ENCODE assay signal across 8 cellular contexts in the genomic region with DNA sequence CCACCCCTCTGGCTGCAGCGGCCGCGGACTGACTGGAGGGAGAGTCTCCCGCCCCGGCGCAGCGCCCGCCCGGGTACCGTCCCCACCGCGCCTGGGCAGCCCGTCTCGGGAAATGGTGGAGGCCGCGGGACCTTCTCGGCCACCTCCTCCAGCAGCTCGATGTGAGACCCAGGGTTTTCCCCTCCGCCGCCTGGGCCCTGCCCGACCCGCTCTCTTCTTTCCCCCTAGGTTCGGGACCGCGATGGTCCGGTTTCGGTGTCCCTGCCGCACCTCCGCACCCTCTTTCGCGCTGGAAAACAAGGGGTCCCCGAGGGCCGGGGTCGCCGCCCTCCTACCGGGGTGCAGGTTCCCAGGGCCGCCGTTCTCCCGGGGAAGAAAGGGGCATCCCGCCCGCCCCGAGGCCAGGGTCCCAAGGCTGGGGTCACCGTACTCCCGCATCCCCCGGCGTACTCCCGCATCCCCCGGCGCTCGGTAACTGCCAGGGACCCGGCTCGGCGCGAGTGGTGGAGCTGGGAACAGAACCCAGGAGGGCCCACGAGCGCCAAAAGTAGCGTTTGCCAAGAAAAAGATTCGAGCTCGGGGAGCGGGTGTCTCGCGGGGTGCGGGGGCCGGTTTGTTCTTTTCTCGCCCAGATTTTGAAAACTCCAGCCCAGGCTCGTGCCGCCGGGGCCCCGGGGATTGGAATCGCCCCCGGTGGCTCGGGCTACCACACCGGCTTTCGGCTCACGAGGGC. TPM values are rescaled to one million over a fixed set of nuclear protein-coding genes. Genes with fewer than 3 reads are reported as not detected.
DNase-seq lines count a peak whose midpoint lies in the region; ATAC-seq lines count a peak whose summit lies in the region.

No MANE protein-coding gene starts in this region.

- peak overlapping the region; percentile 45 for H3K27ac Mint-ChIP-seq in T-helper 1 cell treated with Interleukin-12 subunit alpha and Interleukin-12 subunit beta and Interleukin-4 antibody, amounts not matched to agents 30 μg/mL and 1 μg/mL, for 36 hours
- H3K27ac Mint-ChIP-seq in activated naive CD8-positive, alpha-beta T cell treated with anti-CD3 and anti-CD28 coated beads for 36 hours: no peak overlapping the region

- H3K4me3 Mint-ChIP-seq in T-helper 1 cell treated with Interleukin-12 subunit alpha and Interleukin-12 subunit beta and Interleukin-4 antibody, amounts not matched to agents 30 μg/mL and 1 μg/mL, for 36 hours: peak overlapping the region; percentile 25
- H3K4me3 Mint-ChIP-seq in activated naive CD8-positive, alpha-beta T cell treated with anti-CD3 and anti-CD28 coated beads for 36 hours: peak overlapping the region; percentile 50

- H3K4me3 ChIP-seq in right cardiac atrium (ENCODE audit: low read length): peak overlapping the region; percentile 96

- H3K27me3 Mint-ChIP-seq in T-helper 1 cell treated with Interleukin-12 subunit alpha and Interleukin-12 subunit beta and Interleukin-4 antibody, amounts not matched to agents 30 μg/mL and 1 μg/mL, for 36 hours (ENCODE audit: low read depth): peaks cover 76% of the 10 kb centered on the region
- peaks cover 87% of the 10 kb centered on the region for H3K27me3 Mint-ChIP-seq in activated naive CD8-positive, alpha-beta T cell treated with anti-CD3 and anti-CD28 coated beads for 36 hours

- DNase-seq in T-helper 1 cell (no peak), right cardiac atrium (peak in 2 of 3 donors; percentile 77), sciatic nerve (ENCODE audit: low spot score) (peak; percentile 72), NCI-H2029 treated with DMSO at 0.1 percent for 48 hours (lab: John Stamatoyannopoulos, UW) (no peak), SK-N-DZ (ENCODE audit: low spot score) (no peak), SIG-M5 (lab: John Stamatoyannopoulos, UW) (no peak)
- DNase-seq in activated naive CD8-positive, alpha-beta T cell treated with anti-CD3 and anti-CD28 coated beads for 36 hours: no peak

- H3K27me3 ChIP-seq in right cardiac atrium (ENCODE audit: control insufficient read depth, insufficient read depth): no peaks in the 10 kb centered on the region

- H3K4me1 ChIP-seq in right cardiac atrium (ENCODE audit: control insufficient read depth, insufficient read depth, low read length): peaks cover 5% of the 10 kb centered on the region

- no peaks in the 10 kb centered on the region for H3K9me3 Mint-ChIP-seq in T-helper 1 cell treated with Interleukin-12 subunit alpha and Interleukin-12 subunit beta and Interleukin-4 antibody, amounts not matched to agents 30 μg/mL and 1 μg/mL, for 36 hours
- no peaks in the 10 kb centered on the region for H3K9me3 Mint-ChIP-seq in activated naive CD8-positive, alpha-beta T cell treated with anti-CD3 and anti-CD28 coated beads for 36 hours

- ATAC-seq in right cardiac atrium: peak; percentile 2
- ATAC-seq in sciatic nerve: no peak

- H3K9me3 ChIP-seq in right cardiac atrium (ENCODE audit: control insufficient read depth, low read length): no peaks in the 10 kb centered on the region

- peaks cover 13% of the 10 kb centered on the region for H3K4me1 Mint-ChIP-seq in T-helper 1 cell treated with Interleukin-12 subunit alpha and Interleukin-12 subunit beta and Interleukin-4 antibody, amounts not matched to agents 30 μg/mL and 1 μg/mL, for 36 hours (ENCODE audit: low read depth)
- peaks cover 17% of the 10 kb centered on the region for H3K4me1 Mint-ChIP-seq in activated naive CD8-positive, alpha-beta T cell treated with anti-CD3 and anti-CD28 coated beads for 36 hours

- under 1% methylated on average over 75 of the region's 75 CpGs for WGBS in right cardiac atrium

- peak overlapping the region; percentile 94 for H3K27ac ChIP-seq in right cardiac atrium (ENCODE audit: low read length)

- intact Hi-C loops in right cardiac atrium (cut with DNase I) (no loop called here), sciatic nerve (cut with DNase I) (no loop called here)

- peaks cover 4% of the 10 kb centered on the region for H3K36me3 Mint-ChIP-seq in T-helper 1 cell treated with Interleukin-12 subunit alpha and Interleukin-12 subunit beta and Interleukin-4 antibody, amounts not matched to agents 30 μg/mL and 1 μg/mL, for 36 hours (ENCODE audit: low read depth)
- no peaks in the 10 kb centered on the region for H3K36me3 Mint-ChIP-seq in activated naive CD8-positive, alpha-beta T cell treated with anti-CD3 and anti-CD28 coated beads for 36 hours

RNA-seq across cellular contexts. Expression of a gene that starts 3.4 kb away (rescaled TPM):
- total RNA-seq in activated naive CD8-positive, alpha-beta T cell treated with anti-CD3 and anti-CD28 coated beads for 36 hours: 10 to 100 TPM; 47.6 to 48.0 TPM
- total RNA-seq in right cardiac atrium (10 to 100 TPM; 33.1 to 46.6 (median 39.3) TPM), sciatic nerve (107 TPM)
- polyA plus RNA-seq in right cardiac atrium: 38.9 TPM
- 9.9 and 18.7 TPM in 2 replicates for polyA plus RNA-seq in SK-N-DZ (2014; cell fraction: cytosol; rRNA removed)
- 14.0 and 23.4 TPM in 2 replicates for polyA plus RNA-seq in SK-N-DZ (2014; cell fraction: nucleus; rRNA removed)

Comparison
In these comparisons a context has a peak if more than half of its experiments do, and no peak if none do; other contexts are left out.
1. DNase-seq: peak in right cardiac atrium (2 of 3) and sciatic nerve (single experiment); none in T-helper 1 cell (0 of 5), activated naive CD8-positive, alpha-beta T cell treated with anti-CD3 and anti-CD28 coated beads for 36 hours (single experiment), NCI-H2029 treated with DMSO at 0.1 percent for 48 hours (single experiment), SK-N-DZ (single experiment) and SIG-M5 (single experiment).